9 cellular contexts compared by ENCODE assay signal in genomic region chr14:102795060-102795925, GRCh38. TPM values are rescaled to one million over a fixed set of nuclear protein-coding genes. Genes with fewer than 3 reads are reported as not detected.
A peak's percentile ranks its signal among the peaks of the same experiment; 100 is the strongest.
DNase-seq lines count a peak whose midpoint lies in the region; ATAC-seq, FAIRE-seq and TF ChIP-seq lines count a peak whose summit lies in the region.
"Had no signal": no experiment of that assay in that cellular context is flagged by ENCODE, and none has a peak within 500 bp of the region (broad histone marks: within the 10 kb centered on the region; RNA-seq: fewer than 3 reads in every experiment).

No MANE protein-coding gene starts in this region.

- no peak overlapping the region for H3K4me2 ChIP-seq in GM23338

- H3K9me3 Mint-ChIP-seq in T-helper 2 cell treated with Interferon-gamma antibody and Interleukin-4, amounts not matched to agents 5 μg/mL and 100 μg/mL, for 36 hours: peaks cover 19% of the 10 kb centered on the region
- H3K9me3 Mint-ChIP-seq in GM23338: peaks cover 17% of the 10 kb centered on the region

- H3K27ac ChIP-seq in pancreas (peak overlapping the region in 2 of 4 donors; percentile 55 to 65), GM23338 (ENCODE audit: low read depth) (no peak overlapping the region)

- H2AFZ ChIP-seq in GM23338: no peak overlapping the region

- H3K36me3 ChIP-seq in pancreas (no peaks in the 10 kb centered on the region), GM23338 (ENCODE audit: insufficient read depth) (no peaks in the 10 kb centered on the region)

- DNase-seq in GF-D8 (lab: John Stamatoyannopoulos, UW) (peak; percentile 24), Kasumi-1 (lab: John Stamatoyannopoulos, UW) (peak; percentile 21 to 54), fibroblast of the conjunctiva (ENCODE audit: low read depth) (peak; percentile 65), pancreas (peak in 3 of 6 donors; percentile 22 to 54 (median 40)), GM23338 (ENCODE audit: low spot score) (no peak), RPMI8226 (no peak)
- DNase-seq in T-helper 2 cell treated with Interferon-gamma antibody and Interleukin-4, amounts not matched to agents 5 μg/mL and 100 μg/mL, for 36 hours (ENCODE audit: low spot score): no peak

- H3K9me2 ChIP-seq in GM23338 (ENCODE audit: insufficient read depth): no peaks in the 10 kb centered on the region

- H3K4me3 Mint-ChIP-seq in T-helper 2 cell treated with Interferon-gamma antibody and Interleukin-4, amounts not matched to agents 5 μg/mL and 100 μg/mL, for 36 hours: no peak overlapping the region
- no peak overlapping the region for H3K4me3 Mint-ChIP-seq in GM23338

- peak; percentile 81 to 97 (median 96) for ATAC-seq in pancreas
- ATAC-seq in GM23338: no peak
- no peak for ATAC-seq in HG03469 (IDR thresholded peaks at IDR 0.05; ENCODE audit: unreplicated experiment)

- H3K27me3 ChIP-seq in pancreas (no peaks in the 10 kb centered on the region), GM23338 (ENCODE audit: insufficient read depth) (no peaks in the 10 kb centered on the region)

- H4K20me1 ChIP-seq in GM23338 (replicated peaks; ENCODE audit: insufficient read depth): no peaks in the 10 kb centered on the region; the same call in 1 of the 2 replicates

- H3K27me3 Mint-ChIP-seq in T-helper 2 cell treated with Interferon-gamma antibody and Interleukin-4, amounts not matched to agents 5 μg/mL and 100 μg/mL, for 36 hours (ENCODE audit: low read depth): no peaks in the 10 kb centered on the region
- peaks cover 1% of the 10 kb centered on the region for H3K27me3 Mint-ChIP-seq in GM23338 (ENCODE audit: insufficient read depth, low read depth, poor library complexity)

- H3K79me2 ChIP-seq in GM23338 (replicated peaks; ENCODE audit: insufficient read depth): peaks cover 40% of the 10 kb centered on the region

- H3K36me3 Mint-ChIP-seq in T-helper 2 cell treated with Interferon-gamma antibody and Interleukin-4, amounts not matched to agents 5 μg/mL and 100 μg/mL, for 36 hours (ENCODE audit: low read depth): peaks cover 39% of the 10 kb centered on the region
- peaks cover 8% of the 10 kb centered on the region for H3K36me3 Mint-ChIP-seq in GM23338 (ENCODE audit: low read depth)

- 47 to 51% methylated on average over 2 of the region's 2 CpGs for WGBS in pancreas, 2 donors

- no peaks in the 10 kb centered on the region for H3F3A ChIP-seq in GM23338 (replicated peaks; ENCODE audit: low read depth)

- H3K4me1 ChIP-seq in pancreas (peaks cover 0 to 8% (median 0%) of the 10 kb centered on the region in 3 donors), GM23338 (ENCODE audit: insufficient read depth) (no peaks in the 10 kb centered on the region)

- TF ChIP-seq CTCF in pancreas (IDR thresholded peaks at IDR 0.05): no peak
- TF ChIP-seq CTCF in GM23338 (conservative IDR thresholded peaks at IDR 0.05; ENCODE audit: low read depth in 2 of 2): no peak

- H3K4me1 Mint-ChIP-seq in T-helper 2 cell treated with Interferon-gamma antibody and Interleukin-4, amounts not matched to agents 5 μg/mL and 100 μg/mL, for 36 hours (ENCODE audit: low read depth): peaks cover 32% of the 10 kb centered on the region
- H3K4me1 Mint-ChIP-seq in GM23338: peaks cover 5% of the 10 kb centered on the region; the same call in 2 of the 3 replicates

- H3K4me3 ChIP-seq in pancreas: no peak overlapping the region
- H3K4me3 ChIP-seq in GM23338: no peak overlapping the region

- peak overlapping the region; percentile 81 for H3K27ac Mint-ChIP-seq in T-helper 2 cell treated with Interferon-gamma antibody and Interleukin-4, amounts not matched to agents 5 μg/mL and 100 μg/mL, for 36 hours
- no peak overlapping the region for H3K27ac Mint-ChIP-seq in GM23338

- intact Hi-C loops in pancreas (cut with DNase I): no loop called here

- FAIRE-seq in pancreas (lab: Jason Lieb, UNC): no peak
- FAIRE-seq: TTC549 had no signal

- no peaks in the 10 kb centered on the region for H3K9me3 ChIP-seq in pancreas

TF ChIP-seq in GM23338, 12 proteins besides CTCF, POLR2A, EP300 and RAD21:
- no peak for TF ChIP-seq REST (IDR thresholded peaks at IDR 0.05; ENCODE audit: unreplicated experiment)
- no peak for TF ChIP-seq NANOG (IDR thresholded peaks at IDR 0.05; ENCODE audit: borderline replicate concordance)
- TF ChIP-seq EZH2phosphoT487 (IDR thresholded peaks at IDR 0.05; ENCODE audit: unreplicated experiment): no peak
- no peak for TF ChIP-seq ZNF114 (CRISPR knock-in tag; IDR thresholded peaks at IDR 0.05)
TF ChIP-seq in GM23338: peak in this region for 0.

RNA-seq across cellular contexts. Expression of gene TRAF3, which starts 18.0 kb away (rescaled TPM):
- 10 to 100 TPM in 1 of 6 donors, 1 to 10 TPM in 5; 4.3 to 14.7 (median 6.4) TPM for total RNA-seq in pancreas
- polyA plus RNA-seq in pancreas (1 to 10 TPM; 3.6 to 4.5 TPM), GM23338 (2016; fragmentation: Nextera tagmentation; extraction: Ambion mirVana) (3.5 and 3.7 TPM in 2 replicates)
- total RNA-seq in GM23338 (2014; rRNA removed; shearing (Covaris generic)): 9.3 and 10.8 TPM in 2 replicates

Comparison
In these comparisons a context has a peak if more than half of its experiments do, and no peak if none do; other contexts are left out.
1. DNase-seq: peak in GF-D8 (single experiment), Kasumi-1 (2 of 2) and fibroblast of the conjunctiva (single experiment); none in T-helper 2 cell treated with Interferon-gamma antibody and Interleukin-4, amounts not matched to agents 5 μg/mL and 100 μg/mL, for 36 hours (single experiment), GM23338 (single experiment) and RPMI8226 (single experiment).
2. ATAC-seq: peak in pancreas (4 of 4); none in GM23338 (single experiment) and HG03469 (single experiment).